9 cellular contexts compared by ENCODE assay signal in genomic region chr10:133438711-133439273, GRCh38.
DNase-seq lines count a peak whose midpoint lies in the region; ATAC-seq and TF ChIP-seq lines count a peak whose summit lies in the region.
"Had no signal": no experiment of that assay in that cellular context is flagged by ENCODE, and none has a peak within 500 bp of the region (broad histone marks: within the 10 kb centered on the region; RNA-seq: fewer than 3 reads in every experiment).

No MANE protein-coding gene starts in this region.

- no peak for ATAC-seq in GM21786 (IDR thresholded peaks at IDR 0.05; ENCODE audit: unreplicated experiment)

- H3K4me3 ChIP-seq in GM12875 (ENCODE audit: low read depth, low read length) (no peak overlapping the region), fibroblast of mammary gland (ENCODE audit: control insufficient read depth, low read depth, low read length) (no peak overlapping the region)

- DNase-seq in CD1c-positive myeloid dendritic cell (ENCODE audit: extremely low spot score) (peak; percentile 38), NOMO-1 treated with dmso at 0.1 percent for 144 hours (lab: John Stamatoyannopoulos, UW; ENCODE audit: unreplicated experiment) (peak; percentile 32), fibroblast of mammary gland (ENCODE audit: low read depth) (peak; percentile 28), SW 1271 (lab: John Stamatoyannopoulos, UW) (no peak), NCI-H2171 treated with DMSO at 0.1 percent for 48 hours (lab: John Stamatoyannopoulos, UW) (no peak)
- no peak for DNase-seq in activated naive CD4-positive, alpha-beta T cell (lab: John Stamatoyannopoulos, UW)
- DNase-seq: NCI-H187 had no signal

- TF ChIP-seq CTCF in GM12875 (IDR thresholded peaks at IDR 0.05; ENCODE audit: borderline replicate concordance, insufficient read depth, low read depth, low read length) (peak; percentile 51), fibroblast of mammary gland (conservative IDR thresholded peaks at IDR 0.05; ENCODE audit: control insufficient read depth, insufficient read depth, low read depth, low read length) (peak; percentile 28)

Comparison
In these comparisons a context has a peak if more than half of its experiments do, and no peak if none do; other contexts are left out.
1. DNase-seq: peak in CD1c-positive myeloid dendritic cell (single experiment), NOMO-1 treated with dmso at 0.1 percent for 144 hours (single experiment) and fibroblast of mammary gland (single experiment); none in activated naive CD4-positive, alpha-beta T cell (0 of 4), SW 1271 (0 of 2) and NCI-H2171 treated with DMSO at 0.1 percent for 48 hours (single experiment).